ENCODE assay signal across 11 cellular contexts in genomic region chr7:151400626-151401315, GRCh38. TPM values are rescaled to one million over a fixed set of nuclear protein-coding genes. Genes with fewer than 3 reads are reported as not detected.
A peak's percentile ranks its signal among the peaks of the same experiment; 100 is the strongest.
DNase-seq lines count a peak whose midpoint lies in the region; ATAC-seq and TF ChIP-seq lines count a peak whose summit lies in the region.
"Had no signal": no experiment of that assay in that cellular context is flagged by ENCODE, and none has a peak within 500 bp of the region (broad histone marks: within the 10 kb centered on the region; RNA-seq: fewer than 3 reads in every experiment).

No MANE protein-coding gene starts in this region.

- DNase-seq in nephron progenitor cell (no peak), NCI-H446 treated with DMSO at 0.1 percent for 48 hours (lab: John Stamatoyannopoulos, UW) (no peak), MG63 (no peak)
- no peak for DNase-seq in natural killer cell treated with Interleukin-12 subunit alpha and Interleukin-12 subunit beta and Interleukin-15 and Interleukin-18, amount 100 ng/mL, for 72 hours (ENCODE audit: low spot score)
- DNase-seq: GF-D8, left ventricle myocardium inferior, NCI-H2171 treated with DMSO at 0.1 percent for 48 hours, sigmoid colon had no signal

- H3K4me3 ChIP-seq in MG63 = no peak overlapping the region
- H3K4me3 ChIP-seq: left ventricle myocardium inferior, sigmoid colon had no signal

- H3K36me3 Mint-ChIP-seq in nephron progenitor cell (ENCODE audit: low read depth) = peaks cover 39% of the 10 kb centered on the region
- H3K36me3 Mint-ChIP-seq in natural killer cell treated with Interleukin-12 subunit alpha and Interleukin-12 subunit beta and Interleukin-15 and Interleukin-18, amount 100 ng/mL, for 72 hours = no peaks in the 10 kb centered on the region

- H3K27me3 ChIP-seq in MG63 = no peaks in the 10 kb centered on the region
- H3K27me3 ChIP-seq: sigmoid colon had no signal

- no peaks in the 10 kb centered on the region for H3K36me3 ChIP-seq in MG63
- H3K36me3 ChIP-seq: left ventricle myocardium inferior, sigmoid colon had no signal

- H3K27ac Mint-ChIP-seq in nephron progenitor cell = peak overlapping the region; percentile 27
- no peak overlapping the region for H3K27ac Mint-ChIP-seq in natural killer cell treated with Interleukin-12 subunit alpha and Interleukin-12 subunit beta and Interleukin-15 and Interleukin-18, amount 100 ng/mL, for 72 hours

- peak; percentile 83 for ATAC-seq in GM18519 (IDR thresholded peaks at IDR 0.05; ENCODE audit: low FRiP score, unreplicated experiment)
- peak; percentile 58 for ATAC-seq in GM21737 (IDR thresholded peaks at IDR 0.05; ENCODE audit: unreplicated experiment)
- peak; percentile 71 for ATAC-seq in HG03565 (IDR thresholded peaks at IDR 0.05; ENCODE audit: unreplicated experiment)
- ATAC-seq in natural killer cell treated with Interleukin-12 subunit alpha and Interleukin-12 subunit beta and Interleukin-15 and Interleukin-18, amount 100 ng/mL, for 72 hours = no peak

- no peaks in the 10 kb centered on the region for H3K9me3 ChIP-seq in MG63
- H3K9me3 ChIP-seq: left ventricle myocardium inferior, sigmoid colon had no signal

- peaks cover 6% of the 10 kb centered on the region for H3K27me3 Mint-ChIP-seq in nephron progenitor cell (ENCODE audit: low read depth, poor library complexity)
- no peaks in the 10 kb centered on the region for H3K27me3 Mint-ChIP-seq in natural killer cell treated with Interleukin-12 subunit alpha and Interleukin-12 subunit beta and Interleukin-15 and Interleukin-18, amount 100 ng/mL, for 72 hours

- H3K4me1 Mint-ChIP-seq in nephron progenitor cell = peaks cover 55% of the 10 kb centered on the region
- no peaks in the 10 kb centered on the region for H3K4me1 Mint-ChIP-seq in natural killer cell treated with Interleukin-12 subunit alpha and Interleukin-12 subunit beta and Interleukin-15 and Interleukin-18, amount 100 ng/mL, for 72 hours (ENCODE audit: low read depth in 2 of 2)

- no peak overlapping the region for H3K4me3 Mint-ChIP-seq in nephron progenitor cell
- no peak overlapping the region for H3K4me3 Mint-ChIP-seq in natural killer cell treated with Interleukin-12 subunit alpha and Interleukin-12 subunit beta and Interleukin-15 and Interleukin-18, amount 100 ng/mL, for 72 hours

- TF ChIP-seq CTCF in nephron progenitor cell (IDR thresholded peaks at IDR 0.05) = no peak

- H3K9me3 Mint-ChIP-seq in nephron progenitor cell = no peaks in the 10 kb centered on the region
- H3K9me3 Mint-ChIP-seq in natural killer cell treated with Interleukin-12 subunit alpha and Interleukin-12 subunit beta and Interleukin-15 and Interleukin-18, amount 100 ng/mL, for 72 hours = no peaks in the 10 kb centered on the region

RNA-seq across cellular contexts. Expression of gene WDR86, which starts 9.1 kb away (rescaled TPM):
- not detected in 2 replicates for total RNA-seq in MG63 (2014; rRNA removed; shearing (Covaris generic); ENCODE audit: low replicate concordance)
- total RNA-seq in natural killer cell treated with Interleukin-12 subunit alpha and Interleukin-12 subunit beta and Interleukin-15 and Interleukin-18, amount 100 ng/mL, for 72 hours = not detected

RNA-seq across cellular contexts. Expression of gene CRYGN, which starts 39.2 kb away (rescaled TPM):
- total RNA-seq in MG63 (2014; rRNA removed; shearing (Covaris generic); ENCODE audit: low replicate concordance) = not detected in 2 replicates
- not detected for total RNA-seq in natural killer cell treated with Interleukin-12 subunit alpha and Interleukin-12 subunit beta and Interleukin-15 and Interleukin-18, amount 100 ng/mL, for 72 hours

RNA-seq across cellular contexts. Expression of gene NUB1, which starts 59.2 kb away (rescaled TPM):
- 23.1 and 43.2 TPM in 2 replicates for total RNA-seq in MG63 (2014; rRNA removed; shearing (Covaris generic); ENCODE audit: low replicate concordance)
- 10 to 100 TPM; 53.6 to 66.9 TPM for total RNA-seq in natural killer cell treated with Interleukin-12 subunit alpha and Interleukin-12 subunit beta and Interleukin-15 and Interleukin-18, amount 100 ng/mL, for 72 hours

Comparison
In these comparisons a context has a peak if more than half of its experiments do, and no peak if none do; other contexts are left out.
1. ATAC-seq: peak in GM18519 (single experiment), GM21737 (single experiment) and HG03565 (single experiment); none in natural killer cell treated with Interleukin-12 subunit alpha and Interleukin-12 subunit beta and Interleukin-15 and Interleukin-18, amount 100 ng/mL, for 72 hours (0 of 2).